In genomic region chr4:68576272-68577100, GRCh38 we compare ENCODE assay signal across 16 cellular contexts. TPM values are rescaled to one million over a fixed set of nuclear protein-coding genes. Genes with fewer than 3 reads are reported as not detected.
DNase-seq lines count a peak whose midpoint lies in the region; ATAC-seq and TF ChIP-seq lines count a peak whose summit lies in the region.
"Had no signal": no experiment of that assay in that cellular context is flagged by ENCODE, and none has a peak within 500 bp of the region (broad histone marks: within the 10 kb centered on the region; RNA-seq: fewer than 3 reads in every experiment).

Gene UGT2B17 (minus strand): TSS chr4:68576322. CDS start chr4:68568484, 7,838 bp downstream.

- no peak for TF ChIP-seq CTCF in neural progenitor cell (IDR thresholded peaks at IDR 0.05)

- H3K27ac ChIP-seq in neural progenitor cell, result no peak within 1 kb of the TSS
- H3K27ac ChIP-seq: gastrocnemius medialis, psoas muscle, upper lobe of left lung had no signal

- no peaks in the 10 kb centered on the region for H3K36me3 ChIP-seq in neural progenitor cell
- H3K36me3 ChIP-seq: gastrocnemius medialis, upper lobe of left lung had no signal

- H3K4me1 ChIP-seq in neural progenitor cell, result no peaks in the 10 kb centered on the region
- H3K4me1 ChIP-seq: gastrocnemius medialis, psoas muscle, upper lobe of left lung had no signal

- H3K36me3 Mint-ChIP-seq in memory B cell, result no peaks in the 10 kb centered on the region
- H3K36me3 Mint-ChIP-seq in neural progenitor cell, result no peaks in the 10 kb centered on the region
- H3K36me3 Mint-ChIP-seq: WTC11 had no signal

- H3K4me1 Mint-ChIP-seq in memory B cell, result peaks cover 11% of the 10 kb centered on the region
- H3K4me1 Mint-ChIP-seq in neural progenitor cell, result no peaks in the 10 kb centered on the region
- H3K4me1 Mint-ChIP-seq: WTC11 had no signal

- ATAC-seq in GM18858 (IDR thresholded peaks at IDR 0.05; ENCODE audit: unreplicated experiment) (peak; percentile 79), GM21723 (IDR thresholded peaks at IDR 0.05; ENCODE audit: unreplicated experiment) (peak; percentile 96), HG03196 (IDR thresholded peaks at IDR 0.05; ENCODE audit: unreplicated experiment) (peak; percentile 84), memory B cell (ENCODE audit: low read depth) (no peak), Right ventricle myocardium inferior (no peak)
- ATAC-seq: gastrocnemius medialis, left ventricle myocardium superior, psoas muscle, WTC11 had no signal

- H3F3A ChIP-seq in neural progenitor cell (ENCODE audit: low read depth), result no peaks in the 10 kb centered on the region

- intact Hi-C loops in Right ventricle myocardium inferior (cut with DNase I), result no loop called here

- H3K4me2 ChIP-seq in neural progenitor cell, result no peak within 1 kb of the TSS

- H3K9me3 ChIP-seq in neural progenitor cell (ENCODE audit: low read depth), result no peaks in the 10 kb centered on the region
- H3K9me3 ChIP-seq: gastrocnemius medialis, psoas muscle, upper lobe of left lung had no signal

- H3K79me2 ChIP-seq in neural progenitor cell (ENCODE audit: low read depth), result no peaks in the 10 kb centered on the region

- no peak within 1 kb of the TSS for H3K4me3 ChIP-seq in neural progenitor cell
- H3K4me3 ChIP-seq: gastrocnemius medialis, psoas muscle, upper lobe of left lung had no signal

- H3K27me3 Mint-ChIP-seq in memory B cell (no peaks in the 10 kb centered on the region), neural progenitor cell (ENCODE audit: insufficient read depth, low read depth) (no peaks in the 10 kb centered on the region)

- no peak within 1 kb of the TSS for H3K9ac ChIP-seq in neural progenitor cell

- H2AFZ ChIP-seq in neural progenitor cell (replicated peaks), result no peak within 1 kb of the TSS

- H4K20me1 ChIP-seq in neural progenitor cell (ENCODE audit: low read depth), result no peaks in the 10 kb centered on the region

- peak within 1 kb of the TSS; percentile 84 for H3K27ac Mint-ChIP-seq in memory B cell
- H3K27ac Mint-ChIP-seq in neural progenitor cell, result no peak within 1 kb of the TSS
- H3K27ac Mint-ChIP-seq: WTC11 had no signal

- H3K4me3 Mint-ChIP-seq in memory B cell (peak within 1 kb of the TSS; percentile 32), neural progenitor cell (no peak within 1 kb of the TSS)
- H3K4me3 Mint-ChIP-seq: WTC11 had no signal

- H3K9me3 Mint-ChIP-seq in memory B cell (no peaks in the 10 kb centered on the region), neural progenitor cell (no peaks in the 10 kb centered on the region)
- H3K9me3 Mint-ChIP-seq: WTC11 had no signal

- no peak for DNase-seq in memory B cell (ENCODE audit: low spot score in 2 of 2)
- no peak for DNase-seq in KG1 (lab: John Stamatoyannopoulos, UW)
- DNase-seq in NCI-H748 (lab: John Stamatoyannopoulos, UW; ENCODE audit: unreplicated experiment), result no peak
- DNase-seq in neural progenitor cell (ENCODE audit: low spot score), result no peak
- DNase-seq in Right ventricle myocardium inferior (ENCODE audit: missing footprints), result no peak
- DNase-seq: activated naive CD4-positive, alpha-beta T cell treated with Interleukin-2 at 50 U/mL for 16 hours; gastrocnemius medialis; left ventricle myocardium superior; NCI-H1105 treated with DMSO at 0.1 percent for 48 hours; psoas muscle; upper lobe of left lung had no signal

- H3K27me3 ChIP-seq in neural progenitor cell, result no peaks in the 10 kb centered on the region
- H3K27me3 ChIP-seq: gastrocnemius medialis, upper lobe of left lung had no signal

RNA-seq across cellular contexts. Expression of gene UGT2B17, which starts in this region (rescaled TPM):
- not detected in 2 replicates for total RNA-seq in neural progenitor cell (ENCODE audit: low replicate concordance)
- not detected for total RNA-seq in Right ventricle myocardium inferior
- total RNA-seq: left ventricle myocardium superior, psoas muscle, RPMI7951, WTC11 had no signal

Comparison
In these comparisons a context has a peak if more than half of its experiments do, and no peak if none do; other contexts are left out.
1. ATAC-seq: peak in GM18858 (single experiment), GM21723 (single experiment) and HG03196 (single experiment); none in memory B cell (single experiment) and Right ventricle myocardium inferior (single experiment).